ENCODE assay signal across 8 cellular contexts in the genomic region with DNA sequence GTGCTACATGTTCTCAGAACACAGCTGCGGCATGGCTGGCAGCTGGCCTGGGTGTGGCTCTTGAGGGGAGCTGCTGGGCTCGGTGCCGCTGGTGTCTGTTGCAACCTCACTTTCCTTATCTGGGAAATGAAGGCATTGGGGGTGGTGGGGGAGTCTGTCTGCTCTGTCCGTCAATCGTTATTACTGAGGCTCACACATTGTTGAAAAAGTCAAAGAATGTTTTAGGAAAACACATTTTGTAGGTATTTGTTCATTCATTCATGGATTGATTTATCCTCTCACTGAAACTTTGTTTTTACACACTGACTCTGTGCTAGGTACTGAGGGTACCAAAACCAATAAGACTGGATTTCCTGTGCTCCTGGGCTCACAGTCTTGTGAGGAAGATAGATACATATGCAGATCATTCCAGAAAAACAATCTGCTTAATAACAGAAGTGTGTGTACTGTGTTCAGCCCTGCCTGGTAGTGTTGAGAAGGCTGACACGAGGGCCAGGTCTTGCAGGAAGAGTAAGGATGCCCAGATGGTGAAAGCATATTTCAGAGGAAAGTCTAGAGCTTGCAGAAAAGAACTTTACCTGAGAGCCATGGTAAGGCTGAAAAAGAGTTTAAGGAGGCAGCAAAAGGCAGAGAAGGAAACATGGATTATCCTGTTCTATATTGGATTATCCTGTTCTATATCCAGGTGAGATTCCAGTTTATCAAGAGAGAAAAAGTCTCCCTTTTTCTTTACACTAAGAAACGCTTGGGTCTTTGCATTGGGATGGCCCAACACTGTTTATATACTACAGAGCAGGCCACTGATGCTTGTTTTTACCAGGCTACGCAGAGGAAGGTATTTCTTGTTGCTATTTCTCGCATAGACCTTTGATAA.
A peak's percentile ranks its signal among the peaks of the same experiment; 100 is the strongest.
DNase-seq lines count a peak whose midpoint lies in the region; ATAC-seq and TF ChIP-seq lines count a peak whose summit lies in the region.

No MANE protein-coding gene starts in this region.

- H3K27me3 ChIP-seq in stomach, result no peaks in the 10 kb centered on the region
- no peaks in the 10 kb centered on the region for H3K27me3 ChIP-seq in smooth muscle cell (ENCODE audit: low read depth)

- H3K4me3 ChIP-seq in stomach (no peak overlapping the region), smooth muscle cell (no peak overlapping the region)

- H3K79me2 ChIP-seq in smooth muscle cell (ENCODE audit: low read depth), result no peaks in the 10 kb centered on the region

- H3K9ac ChIP-seq in smooth muscle cell (ENCODE audit: low read depth), result no peak overlapping the region

- peaks cover 16 to 51% (median 28%) of the 10 kb centered on the region in 4 donors for H3K4me1 ChIP-seq in stomach
- H3K4me1 ChIP-seq in smooth muscle cell (ENCODE audit: low read depth), result no peaks in the 10 kb centered on the region

- H3K36me3 ChIP-seq in stomach (no peaks in the 10 kb centered on the region), smooth muscle cell (ENCODE audit: low read depth) (no peaks in the 10 kb centered on the region)

- no peak for TF ChIP-seq CTCF in stomach (IDR thresholded peaks at IDR 0.05)
- no peak for TF ChIP-seq CTCF in smooth muscle cell (IDR thresholded peaks at IDR 0.05; ENCODE audit: borderline replicate concordance, insufficient read depth, poor library complexity, severe bottlenecking)

- WGBS in stomach, 5 donors, result 41 to 56% (median 49%) methylated on average over 8 to 9 of the region's 9 CpGs
- WGBS in smooth muscle cell (ENCODE audit: low lambda C conversion rate), result 68% methylated on average over 9 of the region's 9 CpGs

- no peak for TF ChIP-seq POLR2A in stomach (IDR thresholded peaks at IDR 0.05)

- H2AFZ ChIP-seq in smooth muscle cell (ENCODE audit: low read depth), result no peak overlapping the region

- H3K9me3 ChIP-seq in stomach (no peaks in the 10 kb centered on the region), smooth muscle cell (replicated peaks; ENCODE audit: low read depth) (no peaks in the 10 kb centered on the region)

- no peak overlapping the region for H3K4me2 ChIP-seq in smooth muscle cell

- TF ChIP-seq EP300 in stomach (IDR thresholded peaks at IDR 0.05), result no peak

- intact Hi-C loops in stomach (cut with DNase I; ENCODE audit: low total_unique reads), result loop anchor here (5.0 to 10.0 kb wide), 2 partner anchors 113 to 554 kb away; no protein-coding TSS in a partner anchor

- no peaks in the 10 kb centered on the region for H4K20me1 ChIP-seq in smooth muscle cell (ENCODE audit: low read depth)

- no peaks in the 10 kb centered on the region for H3F3A ChIP-seq in smooth muscle cell (ENCODE audit: low read depth)

- DNase-seq in SHP77 (lab: John Stamatoyannopoulos, UW) (peak; percentile 34 to 40), SHP77 treated with DMSO at 0.1 percent for 48 hours (lab: John Stamatoyannopoulos, UW) (no peak), left lobe of liver (ENCODE audit: low spot score) (peak; percentile 71), stomach (peak; percentile 90), smooth muscle cell (lab: John Stamatoyannopoulos, UW; ENCODE audit: unreplicated experiment) (no peak)
- peak; percentile 44 for DNase-seq in activated effector memory CD4-positive, alpha-beta T cell treated with Interleukin-2 at 50 U/mL for 16 hours

- H3K27ac ChIP-seq in stomach (peak overlapping the region; percentile 71 to 85 (median 81)), smooth muscle cell (ENCODE audit: low read depth) (no peak overlapping the region)

- ATAC-seq in left lobe of liver (peak; percentile 70), HG02970 (IDR thresholded peaks at IDR 0.05; ENCODE audit: low FRiP score, unreplicated experiment) (no peak), HG03280 (IDR thresholded peaks at IDR 0.05; ENCODE audit: unreplicated experiment) (no peak)

Comparison
In these comparisons a context has a peak if more than half of its experiments do, and no peak if none do; other contexts are left out.
1. DNase-seq: peak in SHP77 (2 of 2), activated effector memory CD4-positive, alpha-beta T cell treated with Interleukin-2 at 50 U/mL for 16 hours (single experiment), left lobe of liver (single experiment) and stomach (single experiment); none in SHP77 treated with DMSO at 0.1 percent for 48 hours (single experiment) and smooth muscle cell (single experiment).